Comparison of ENCODE assay signal across 1 cellular context in genomic region chr4:86551387-86551786, GRCh38.
TF ChIP-seq lines count a peak whose summit lies in the region.

No MANE protein-coding gene starts in this region.

TF ChIP-seq in HEK293, 187 proteins besides CTCF, POLR2A, EP300 and RAD21 (continued from another document):
- no peak for TF ChIP-seq PRDM10 (tag by site-specific recombination; IDR thresholded peaks at IDR 0.05)
